In genomic region chr18:26088482-26088881, GRCh38 we compare ENCODE assay signal across 7 cellular contexts. TPM values are rescaled to one million over a fixed set of nuclear protein-coding genes. Genes with fewer than 3 reads are reported as not detected.
DNase-seq lines count a peak whose midpoint lies in the region; ATAC-seq and TF ChIP-seq lines count a peak whose summit lies in the region.

No MANE protein-coding gene starts in this region.

- POLR2A ChIA-PET in PC-9 (lab: Charles Lee; ENCODE audit: unreplicated experiment), result no interaction called here

- H3K4me3 ChIP-seq in GM12865 (ENCODE audit: low read depth, low read length) (peak overlapping the region; percentile 98), PC-9 (peak overlapping the region; percentile 73), endodermal cell (ENCODE audit: low read length) (peak overlapping the region; percentile 90)

- H3K27ac Mint-ChIP-seq in endodermal cell, result no peak overlapping the region

- H4K20me1 ChIP-seq in PC-9 (ENCODE audit: insufficient read depth), result peaks cover 12% of the 10 kb centered on the region

- H3K9me2 ChIP-seq in PC-9 (ENCODE audit: insufficient read depth), result no peaks in the 10 kb centered on the region

- CTCF ChIA-PET in PC-9 (lab: Charles Lee), result no interaction called here

- no peak overlapping the region for H2AFZ ChIP-seq in PC-9

- H3K27ac ChIP-seq in PC-9 (no peak overlapping the region), endodermal cell (ENCODE audit: low read depth, low read length) (no peak overlapping the region)

- H3K4me2 ChIP-seq in PC-9, result peak overlapping the region; percentile 89

- 63 to 75% methylated on average over 2 of the region's 3 CpGs for WGBS in endodermal cell (ENCODE audit: insufficient coverage in 1 of 2, insufficient read length in 1 of 2), 2 experiments

- H3K4me1 ChIP-seq in PC-9 (replicated peaks; ENCODE audit: insufficient read depth) (peaks cover 12% of the 10 kb centered on the region; the same call in 1 of the 2 replicates), endodermal cell (ENCODE audit: control insufficient read depth, insufficient read depth, low read length) (no peaks in the 10 kb centered on the region)

- intact Hi-C loops in PC-9 (cut with micrococcal nuclease; ENCODE audit: unreplicated experiment), result no loop called here
- intact Hi-C loops in posterior vena cava (cut with DNase I), result no loop called here

- H3K36me3 ChIP-seq in PC-9 (ENCODE audit: low read depth), result 0 out of 2 replicates have a peak, but pooled peaks cover under 1% of the 10 kb centered on the region
- peaks cover 39% of the 10 kb centered on the region for H3K36me3 ChIP-seq in endodermal cell (ENCODE audit: control insufficient read depth, insufficient read depth, low read length)

- no peaks in the 10 kb centered on the region for H3K9me3 Mint-ChIP-seq in endodermal cell

- BruUV-seq in PC-9 (replicated peaks; lab: Mats Ljungman, UMichigan), result no TSS peak

- peak overlapping the region; percentile 87 for H3K4me3 Mint-ChIP-seq in endodermal cell

- TF ChIP-seq CTCF in GM12865 (IDR thresholded peaks at IDR 0.05; ENCODE audit: insufficient read depth, low read depth, low read length, missing control alignments) (no peak), PC-9 (conservative IDR thresholded peaks at IDR 0.05) (no peak), endodermal cell (conservative IDR thresholded peaks at IDR 0.05) (no peak)

- H3K36me3 Mint-ChIP-seq in endodermal cell (ENCODE audit: low read depth), result peaks cover 29% of the 10 kb centered on the region

- peaks cover 12% of the 10 kb centered on the region for H3K4me1 Mint-ChIP-seq in endodermal cell

- H3K9me3 ChIP-seq in PC-9 (ENCODE audit: insufficient read depth, low read depth) (no peaks in the 10 kb centered on the region), endodermal cell (ENCODE audit: control insufficient read depth, low read length) (no peaks in the 10 kb centered on the region)

- H3F3A ChIP-seq in PC-9 (ENCODE audit: insufficient read depth, low read depth), result no peaks in the 10 kb centered on the region

- no peak for ATAC-seq in HG03045 (IDR thresholded peaks at IDR 0.05; ENCODE audit: unreplicated experiment)

- H3K27me3 Mint-ChIP-seq in endodermal cell (ENCODE audit: insufficient read depth), result no peaks in the 10 kb centered on the region

- H3K27me3 ChIP-seq in PC-9 (ENCODE audit: insufficient read depth, low read depth), result no peaks in the 10 kb centered on the region
- no peaks in the 10 kb centered on the region for H3K27me3 ChIP-seq in endodermal cell (ENCODE audit: control insufficient read depth, insufficient read depth, low read length, poor library complexity, severe bottlenecking)

- peak overlapping the region; percentile 85 for H3K9ac ChIP-seq in endodermal cell (ENCODE audit: extremely low read depth, low read length, poor library complexity, severe bottlenecking)

- DNase-seq in GM12865 (ENCODE audit: low read depth) (peak; percentile 25), PC-9 (no peak), endodermal cell (no peak), renal cortical epithelial cell (ENCODE audit: low read depth) (peak; percentile 11), posterior vena cava (ENCODE audit: low spot score) (no peak), NCI-H187 treated with DMSO at 0.1 percent for 48 hours (lab: John Stamatoyannopoulos, UW) (no peak)

- peaks cover 43% of the 10 kb centered on the region for H3K79me2 ChIP-seq in PC-9 (ENCODE audit: low read depth)

RNA-seq across cellular contexts. Expression of gene SS18, which starts 1.9 kb away (rescaled TPM):
- total RNA-seq in PC-9 (2021) (35.4 and 52.2 TPM in 2 replicates), endodermal cell (10 to 100 TPM; 84.9 to 87.6 TPM), renal cortical epithelial cell (135 and 189 TPM in 2 replicates), posterior vena cava (10 to 100 TPM; 61.4 to 64.3 TPM)
- polyA plus RNA-seq in endodermal cell (2013, experiment 1 of 2), result 81.9 TPM
- polyA plus RNA-seq in endodermal cell (2013, experiment 2 of 2), result 80.9 TPM

RNA-seq across cellular contexts. Expression of gene PSMA8, which starts 45.2 kb away (rescaled TPM):
- total RNA-seq in PC-9 (2021) (not detected in 2 replicates), endodermal cell (not detected), renal cortical epithelial cell (not detected in 2 replicates), posterior vena cava (not detected)
- not detected for polyA plus RNA-seq in endodermal cell (2013, experiment 1 of 2)
- polyA plus RNA-seq in endodermal cell (2013, experiment 2 of 2), result not detected

Comparison
In these comparisons a context has a peak if more than half of its experiments do, and no peak if none do; other contexts are left out.
1. DNase-seq: peak in GM12865 (single experiment) and renal cortical epithelial cell (single experiment); none in PC-9 (0 of 2), endodermal cell (single experiment), posterior vena cava (single experiment) and NCI-H187 treated with DMSO at 0.1 percent for 48 hours (single experiment).
2. Peak in every context shown above with its lines, with median percentiles within 50 percentile points of each other: H3K4me3 ChIP-seq.